11 cellular contexts compared by ENCODE assay signal in the genomic region with DNA sequence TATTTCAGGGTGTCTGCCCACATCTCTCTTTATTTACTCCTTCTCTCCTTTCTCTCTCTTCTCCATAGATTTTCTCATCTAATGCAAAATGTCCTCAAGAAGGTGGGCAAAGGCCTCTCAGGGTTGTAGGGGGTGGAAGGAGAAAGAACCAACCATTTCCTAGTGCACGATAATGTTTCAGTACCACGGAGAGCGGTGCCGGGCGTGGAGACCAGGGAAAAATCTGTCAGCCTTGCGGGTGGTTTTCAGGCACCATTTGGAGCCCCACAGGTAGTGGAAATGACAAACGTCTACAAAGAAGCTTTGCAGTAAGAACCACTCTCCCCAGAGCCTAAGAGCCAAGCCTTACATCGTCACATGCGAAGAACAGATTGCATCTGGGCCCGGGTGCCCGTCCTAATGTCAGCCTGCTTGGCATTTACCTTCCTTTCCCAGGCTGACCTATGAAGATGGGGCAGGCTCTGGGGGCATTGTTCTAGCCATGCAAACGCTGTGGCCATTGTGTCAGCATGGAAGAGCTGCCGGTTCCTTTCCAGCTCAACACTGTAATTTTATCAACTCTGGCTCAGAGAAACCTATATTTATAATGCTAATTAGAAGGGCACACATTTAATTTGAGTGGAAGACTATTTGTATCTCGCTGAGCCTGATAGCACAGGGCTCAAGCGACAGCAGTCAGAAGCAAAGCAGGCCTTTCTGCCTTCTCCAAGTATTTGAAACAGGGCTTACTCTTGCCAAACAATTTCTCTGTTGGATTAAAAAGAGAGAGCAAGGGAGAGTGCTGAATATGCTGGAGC.
DNase-seq lines count a peak whose midpoint lies in the region; TF ChIP-seq lines count a peak whose summit lies in the region.
"Had no signal": no experiment of that assay in that cellular context is flagged by ENCODE, and none has a peak within 500 bp of the region (broad histone marks: within the 10 kb centered on the region; RNA-seq: fewer than 3 reads in every experiment).

No MANE protein-coding gene starts in this region.

- CTCF ChIA-PET in OCI-LY7 (lab: Charles Lee; ENCODE audit: unreplicated experiment), result no interaction called here

- no peaks in the 10 kb centered on the region for H3K4me1 Mint-ChIP-seq in activated T-cell treated with anti-CD3 and anti-CD28 coated beads, Interleukin-2, amount 50 U/mL, for 24 hours (ENCODE audit: low read depth)
- H3K4me1 Mint-ChIP-seq: activated naive CD8-positive, alpha-beta T cell treated with anti-CD3 and anti-CD28 coated beads, Interleukin-2, amount 10 ng/mL, durations not matched to agents 7 days and 5 days had no signal

- H3K36me3 Mint-ChIP-seq in activated T-cell treated with anti-CD3 and anti-CD28 coated beads, Interleukin-2, amount 50 U/mL, for 24 hours (ENCODE audit: low read depth), result no peaks in the 10 kb centered on the region
- H3K36me3 Mint-ChIP-seq: activated naive CD8-positive, alpha-beta T cell treated with anti-CD3 and anti-CD28 coated beads, Interleukin-2, amount 10 ng/mL, durations not matched to agents 7 days and 5 days had no signal

- no peak for TF ChIP-seq POLR2A in testis (IDR thresholded peaks at IDR 0.05)

- H3K9me2 ChIP-seq in OCI-LY7 (ENCODE audit: insufficient read depth, low read length), result no peaks in the 10 kb centered on the region

- no peak overlapping the region for H3K4me3 Mint-ChIP-seq in activated T-cell treated with anti-CD3 and anti-CD28 coated beads, Interleukin-2, amount 50 U/mL, for 24 hours
- H3K4me3 Mint-ChIP-seq: activated naive CD8-positive, alpha-beta T cell treated with anti-CD3 and anti-CD28 coated beads, Interleukin-2, amount 10 ng/mL, durations not matched to agents 7 days and 5 days had no signal

- no peaks in the 10 kb centered on the region for H3K27me3 ChIP-seq in cardiac muscle cell
- H3K27me3 ChIP-seq in left ventricle myocardium inferior (ENCODE audit: low read depth), result no peaks in the 10 kb centered on the region
- H3K27me3 ChIP-seq in testis, result no peaks in the 10 kb centered on the region

- POLR2A ChIA-PET in OCI-LY7 (lab: Charles Lee), result no interaction called here

- TF ChIP-seq CTCF in cardiac muscle cell (IDR thresholded peaks at IDR 0.05; ENCODE audit: low read depth, low read length), result no peak
- TF ChIP-seq CTCF in left ventricle myocardium inferior (IDR thresholded peaks at IDR 0.05; ENCODE audit: borderline replicate concordance), result no peak
- TF ChIP-seq CTCF in OCI-LY7 (conservative IDR thresholded peaks at IDR 0.05; ENCODE audit: low read length), result no peak
- no peak for TF ChIP-seq CTCF in fibroblast of villous mesenchyme (IDR thresholded peaks at IDR 0.05; ENCODE audit: insufficient read depth, low read depth, low read length)
- TF ChIP-seq CTCF in testis (IDR thresholded peaks at IDR 0.05), result no peak

- peak; percentile 39 to 79 for DNase-seq in cardiac muscle cell (ENCODE audit: low read depth in 1 of 2, low spot score in 1 of 2)
- DNase-seq in left ventricle myocardium inferior, result no peak
- peak; percentile 2 for DNase-seq in OCI-LY7 (ENCODE audit: low spot score)
- peak; percentile 3 for DNase-seq in fibroblast of villous mesenchyme (ENCODE audit: low read depth)
- peak; percentile 26 for DNase-seq in testis
- DNase-seq in SK-N-DZ (ENCODE audit: low spot score), result no peak
- DNase-seq in activated T-cell treated with anti-CD3 and anti-CD28 coated beads, Interleukin-2, amount 50 U/mL, for 24 hours, result no peak
- DNase-seq in activated CD8-positive, alpha-beta memory T cell treated with anti-CD3 and anti-CD28 coated beads, Interleukin-2, amount 50 U/mL, for 48 hours, result no peak
- DNase-seq: activated naive CD8-positive, alpha-beta T cell treated with anti-CD3 and anti-CD28 coated beads, Interleukin-2, amount 10 ng/mL, durations not matched to agents 7 days and 5 days; NCI-H526; stimulated activated CD4-positive, alpha-beta T cell treated with anti-CD3 and anti-CD28 coated beads, Interleukin-15, amount 100 ng/mL, for 24 hours had no signal

- peaks cover 4% of the 10 kb centered on the region for H3K9me3 Mint-ChIP-seq in activated T-cell treated with anti-CD3 and anti-CD28 coated beads, Interleukin-2, amount 50 U/mL, for 24 hours
- H3K9me3 Mint-ChIP-seq: activated naive CD8-positive, alpha-beta T cell treated with anti-CD3 and anti-CD28 coated beads, Interleukin-2, amount 10 ng/mL, durations not matched to agents 7 days and 5 days had no signal

- no peaks in the 10 kb centered on the region for H3K27me3 Mint-ChIP-seq in activated T-cell treated with anti-CD3 and anti-CD28 coated beads, Interleukin-2, amount 50 U/mL, for 24 hours
- H3K27me3 Mint-ChIP-seq: activated naive CD8-positive, alpha-beta T cell treated with anti-CD3 and anti-CD28 coated beads, Interleukin-2, amount 10 ng/mL, durations not matched to agents 7 days and 5 days had no signal

- no peak overlapping the region for H3K27ac Mint-ChIP-seq in activated T-cell treated with anti-CD3 and anti-CD28 coated beads, Interleukin-2, amount 50 U/mL, for 24 hours
- H3K27ac Mint-ChIP-seq: activated naive CD8-positive, alpha-beta T cell treated with anti-CD3 and anti-CD28 coated beads, Interleukin-2, amount 10 ng/mL, durations not matched to agents 7 days and 5 days had no signal

- no peaks in the 10 kb centered on the region for H3K9me3 ChIP-seq in cardiac muscle cell (ENCODE audit: low read depth)
- no peaks in the 10 kb centered on the region for H3K9me3 ChIP-seq in left ventricle myocardium inferior (replicated peaks)
- no peaks in the 10 kb centered on the region for H3K9me3 ChIP-seq in OCI-LY7 (ENCODE audit: low read length)
- no peaks in the 10 kb centered on the region for H3K9me3 ChIP-seq in testis

- intact Hi-C loops in left ventricle myocardium inferior (cut with micrococcal nuclease), result no loop called here
- intact Hi-C loops in OCI-LY7 (cut with micrococcal nuclease; ENCODE audit: unreplicated experiment), result no loop called here
- intact Hi-C loops in testis (cut with DNase I; ENCODE audit: low total_unique reads), result no loop called here

- H3K4me2 ChIP-seq in OCI-LY7 (ENCODE audit: low read length), result no peak overlapping the region

- no TSS peak for BruUV-seq in OCI-LY7 (replicated peaks; lab: Mats Ljungman, UMichigan)

- no peak overlapping the region for H2AFZ ChIP-seq in OCI-LY7 (ENCODE audit: low read length)

- no peaks in the 10 kb centered on the region for H3K79me2 ChIP-seq in OCI-LY7 (ENCODE audit: insufficient read depth, low read depth, low read length)

- no peaks in the 10 kb centered on the region for H4K20me1 ChIP-seq in OCI-LY7 (ENCODE audit: insufficient read depth, low read length)

- H3K27ac ChIP-seq in cardiac muscle cell (no peak overlapping the region), left ventricle myocardium inferior (replicated peaks) (no peak overlapping the region), OCI-LY7 (ENCODE audit: low read depth, low read length, poor library complexity, severe bottlenecking) (no peak overlapping the region), testis (no peak overlapping the region)

- H3K36me3 ChIP-seq in cardiac muscle cell, result no peaks in the 10 kb centered on the region
- H3K36me3 ChIP-seq in left ventricle myocardium inferior, result no peaks in the 10 kb centered on the region
- no peaks in the 10 kb centered on the region for H3K36me3 ChIP-seq in OCI-LY7 (ENCODE audit: insufficient read depth, low read length)
- H3K36me3 ChIP-seq in testis (ENCODE audit: low read depth, missing control alignments), result no peaks in the 10 kb centered on the region

- H3K4me3 ChIP-seq in cardiac muscle cell, result no peak overlapping the region
- H3K4me3 ChIP-seq in left ventricle myocardium inferior, result no peak overlapping the region
- H3K4me3 ChIP-seq in OCI-LY7 (ENCODE audit: low read depth, low read length, poor library complexity, severe bottlenecking), result no peak overlapping the region
- H3K4me3 ChIP-seq in fibroblast of villous mesenchyme (ENCODE audit: low read depth, low read length), result no peak overlapping the region
- H3K4me3 ChIP-seq in testis, result no peak overlapping the region

- WGBS in testis, 2 donors, result 39 to 44% methylated on average over 15 of the region's 15 CpGs

- no peaks in the 10 kb centered on the region for H3K4me1 ChIP-seq in cardiac muscle cell (ENCODE audit: low read depth)
- H3K4me1 ChIP-seq in left ventricle myocardium inferior, result peaks cover 12% of the 10 kb centered on the region
- H3K4me1 ChIP-seq in OCI-LY7 (ENCODE audit: insufficient read depth, low read length, poor library complexity, severe bottlenecking), result no peaks in the 10 kb centered on the region
- H3K4me1 ChIP-seq in testis, result no peaks in the 10 kb centered on the region

Comparison
In these comparisons a context has a peak if more than half of its experiments do, and no peak if none do; other contexts are left out.
1. DNase-seq: peak in cardiac muscle cell (2 of 2), OCI-LY7 (single experiment), fibroblast of villous mesenchyme (single experiment) and testis (single experiment); none in left ventricle myocardium inferior (single experiment), SK-N-DZ (single experiment), activated T-cell treated with anti-CD3 and anti-CD28 coated beads, Interleukin-2, amount 50 U/mL, for 24 hours (single experiment) and activated CD8-positive, alpha-beta memory T cell treated with anti-CD3 and anti-CD28 coated beads, Interleukin-2, amount 50 U/mL, for 48 hours (single experiment).